ENCODE assay signal across 1 cellular context in the genomic region with DNA sequence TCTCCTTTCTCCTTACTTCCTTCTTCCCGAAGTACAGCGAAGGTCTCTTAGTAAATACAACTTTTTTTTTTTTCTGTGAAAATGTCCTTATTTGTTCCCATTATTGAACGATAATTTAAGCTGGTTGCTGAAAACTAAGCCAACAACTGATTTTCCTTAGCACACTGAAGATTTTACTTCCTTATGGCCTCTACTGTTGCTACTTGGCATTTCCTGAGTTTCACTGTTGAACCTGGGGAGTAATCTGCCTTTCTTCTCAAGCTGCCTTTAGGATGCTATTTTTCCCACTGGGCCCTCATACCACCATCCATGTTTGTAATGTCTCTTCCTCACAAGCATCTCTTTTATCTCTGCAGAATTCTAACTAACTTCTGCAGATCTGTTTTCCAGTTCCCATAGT.
TF ChIP-seq lines count a peak whose summit lies in the region.

No MANE protein-coding gene starts in this region.

TF ChIP-seq in WTC11, 78 proteins besides CTCF, POLR2A, EP300 and RAD21 (continued from another document):
- TF ChIP-seq, protein P1, sequence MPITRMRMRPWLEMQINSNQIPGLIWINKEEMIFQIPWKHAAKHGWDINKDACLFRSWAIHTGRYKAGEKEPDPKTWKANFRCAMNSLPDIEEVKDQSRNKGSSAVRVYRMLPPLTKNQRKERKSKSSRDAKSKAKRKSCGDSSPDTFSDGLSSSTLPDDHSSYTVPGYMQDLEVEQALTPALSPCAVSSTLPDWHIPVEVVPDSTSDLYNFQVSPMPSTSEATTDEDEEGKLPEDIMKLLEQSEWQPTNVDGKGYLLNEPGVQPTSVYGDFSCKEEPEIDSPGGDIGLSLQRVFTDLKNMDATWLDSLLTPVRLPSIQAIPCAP (CRISPR knock-in tag; IDR thresholded peaks at IDR 0.05) = no peak
- TF ChIP-seq, protein P2, sequence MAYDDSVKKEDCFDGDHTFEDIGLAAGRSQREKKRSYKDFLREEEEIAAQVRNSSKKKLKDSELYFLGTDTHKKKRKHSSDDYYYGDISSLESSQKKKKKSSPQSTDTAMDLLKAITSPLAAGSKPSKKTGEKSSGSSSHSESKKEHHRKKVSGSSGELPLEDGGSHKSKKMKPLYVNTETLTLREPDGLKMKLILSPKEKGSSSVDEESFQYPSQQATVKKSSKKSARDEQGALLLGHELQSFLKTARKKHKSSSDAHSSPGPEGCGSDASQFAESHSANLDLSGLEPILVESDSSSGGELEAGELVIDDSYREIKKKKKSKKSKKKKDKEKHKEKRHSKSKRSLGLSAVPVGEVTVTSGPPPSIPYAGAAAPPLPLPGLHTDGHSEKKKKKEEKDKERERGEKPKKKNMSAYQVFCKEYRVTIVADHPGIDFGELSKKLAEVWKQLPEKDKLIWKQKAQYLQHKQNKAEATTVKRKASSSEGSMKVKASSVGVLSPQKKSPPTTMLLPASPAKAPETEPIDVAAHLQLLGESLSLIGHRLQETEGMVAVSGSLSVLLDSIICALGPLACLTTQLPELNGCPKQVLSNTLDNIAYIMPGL (CRISPR knock-in tag; IDR thresholded peaks at IDR 0.05) = no peak
- TF ChIP-seq ZNF138 (CRISPR knock-in tag; conservative IDR thresholded peaks at IDR 0.05) (no peak), GTF2I (CRISPR knock-in tag; conservative IDR thresholded peaks at IDR 0.05) (no peak), NFATC4 (CRISPR knock-in tag; IDR thresholded peaks at IDR 0.05) (no peak), FOXJ3 (CRISPR knock-in tag; IDR thresholded peaks at IDR 0.05; ENCODE audit: borderline replicate concordance) (no peak), ZNF423 (CRISPR knock-in tag; IDR thresholded peaks at IDR 0.05) (no peak), ESRRA (CRISPR knock-in tag; IDR thresholded peaks at IDR 0.05; ENCODE audit: borderline replicate concordance) (no peak), TCF7 (CRISPR knock-in tag; IDR thresholded peaks at IDR 0.05; ENCODE audit: low read depth) (no peak), PRRX2 (CRISPR knock-in tag; IDR thresholded peaks at IDR 0.05) (no peak)
- TF ChIP-seq, protein P3, sequence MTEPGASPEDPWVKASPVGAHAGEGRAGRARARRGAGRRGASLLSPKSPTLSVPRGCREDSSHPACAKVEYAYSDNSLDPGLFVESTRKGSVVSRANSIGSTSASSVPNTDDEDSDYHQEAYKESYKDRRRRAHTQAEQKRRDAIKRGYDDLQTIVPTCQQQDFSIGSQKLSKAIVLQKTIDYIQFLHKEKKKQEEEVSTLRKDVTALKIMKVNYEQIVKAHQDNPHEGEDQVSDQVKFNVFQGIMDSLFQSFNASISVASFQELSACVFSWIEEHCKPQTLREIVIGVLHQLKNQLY (CRISPR knock-in tag; IDR thresholded peaks at IDR 0.05) = no peak
